Comparison of ENCODE assay signal across 21 cellular contexts in genomic region chr15:77604973-77605372, GRCh38. TPM values are rescaled to one million over a fixed set of nuclear protein-coding genes. Genes with fewer than 3 reads are reported as not detected.
A peak's percentile ranks its signal among the peaks of the same experiment; 100 is the strongest.
DNase-seq lines count a peak whose midpoint lies in the region; ATAC-seq, FAIRE-seq and TF ChIP-seq lines count a peak whose summit lies in the region.
"Had no signal": no experiment of that assay in that cellular context is flagged by ENCODE, and none has a peak within 500 bp of the region (broad histone marks: within the 10 kb centered on the region; RNA-seq: fewer than 3 reads in every experiment).

No MANE protein-coding gene starts in this region.

- no peaks in the 10 kb centered on the region for H3K36me3 Mint-ChIP-seq in naive B cell
- H3K36me3 Mint-ChIP-seq: activated naive CD8-positive, alpha-beta T cell treated with anti-CD3 and anti-CD28 coated beads, Interleukin-2, amount 10 ng/mL, durations not matched to agents 7 days and 5 days; CD4-positive, CD25-positive, alpha-beta regulatory T cell had no signal

- WGBS in H1 (ENCODE audit: extremely low coverage in 1 of 2, insufficient coverage in 1 of 2, insufficient read length in 1 of 2, insufficient replicate concordance in 2 of 2, low coverage in 1 of 2, low lambda C conversion rate in 2 of 2, missing lambda C conversion rate in 1 of 2), 2 experiments, result 85% methylated on average over 2 of the region's 2 CpGs; no CpG with 5 or more reads in 1 of the 2 experiments
- WGBS in psoas muscle, 3 donors, result 49 to 63% (median 58%) methylated on average over 2 of the region's 2 CpGs

- no peak for FAIRE-seq in H1 (lab: Jason Lieb, UNC)
- FAIRE-seq in frontal cortex (lab: Jason Lieb, UNC), result no peak
- FAIRE-seq: keratinocyte had no signal

- no peaks in the 10 kb centered on the region for H3K9me3 Mint-ChIP-seq in stimulated activated naive CD8-positive, alpha-beta T cell treated with anti-CD3 and anti-CD28 coated beads, Interleukin-15, amount 100 ng/mL, for 72 hours
- no peaks in the 10 kb centered on the region for H3K9me3 Mint-ChIP-seq in naive B cell
- H3K9me3 Mint-ChIP-seq: activated CD4-positive, alpha-beta memory T cell treated with anti-CD3 and anti-CD28 coated beads, Interleukin-2, amount 10 ng/mL, durations not matched to agents 7 days and 5 days; activated naive CD8-positive, alpha-beta T cell treated with anti-CD3 and anti-CD28 coated beads, Interleukin-2, amount 10 ng/mL, durations not matched to agents 7 days and 5 days; activated T-cell treated with anti-CD3 and anti-CD28 coated beads, Interleukin-2, amount 50 U/mL, for 24 hours; CD4-positive, CD25-positive, alpha-beta regulatory T cell had no signal

- H3K36me3 ChIP-seq in H1 (ENCODE audit: control insufficient read depth in 2 of 4, insufficient read depth in 4 of 4, low read length in 3 of 4), result no peaks in the 10 kb centered on the region
- H3K36me3 ChIP-seq in psoas muscle (ENCODE audit: insufficient read depth in 1 of 2, low read depth in 1 of 2), result no peaks in the 10 kb centered on the region
- H3K36me3 ChIP-seq: breast epithelium, heart left ventricle, right atrium auricular region had no signal

- no peak for DNase-seq in stimulated activated naive CD8-positive, alpha-beta T cell treated with anti-CD3 and anti-CD28 coated beads, Interleukin-15, amount 100 ng/mL, for 72 hours
- DNase-seq in stimulated activated naive CD8-positive, alpha-beta T cell treated with anti-CD3 and anti-CD28 coated beads, Interleukin-15, Interleukin-2, amounts not matched to agents 100 U/mL and 50 U/mL, for 24 hours, result no peak
- DNase-seq in H1 (ENCODE audit: low read depth in 1 of 2, low spot score in 2 of 2) (no peak), naive B cell (no peak), psoas muscle (no peak), frontal cortex (ENCODE audit: low spot score in 2 of 2) (no peak), NCI-H524 (lab: John Stamatoyannopoulos, UW) (no peak)
- DNase-seq: activated CD4-positive, alpha-beta memory T cell treated with anti-CD3 and anti-CD28 coated beads, Interleukin-2, amount 10 ng/mL, durations not matched to agents 7 days and 5 days; DMS53; GOT3; heart left ventricle; KG1; mammary epithelial cell; trophoblast cell had no signal

- H3K23me2 ChIP-seq in H1 (ENCODE audit: low read depth, low read length), result peaks cover 4% of the 10 kb centered on the region; the same call in 1 of the 2 replicates

- intact Hi-C loops in psoas muscle (cut with DNase I), result no loop called here

- TF ChIP-seq CTCF in H1 (IDR thresholded peaks at IDR 0.05; ENCODE audit: control extremely low read depth in 1 of 3, insufficient read depth in 1 of 3, low read depth in 1 of 3, low read length in 3 of 3), result no peak
- TF ChIP-seq CTCF in psoas muscle (IDR thresholded peaks at IDR 0.05), result no peak

- H2BK5ac ChIP-seq in H1 (ENCODE audit: low read depth, low read length), result peak overlapping the region; percentile 79; the same call in 1 of the 2 replicates

- peak overlapping the region in 1 of 2 donors; percentile 65 for H3K27ac Mint-ChIP-seq in stimulated activated naive CD8-positive, alpha-beta T cell treated with anti-CD3 and anti-CD28 coated beads, Interleukin-15, amount 100 ng/mL, for 72 hours
- peak overlapping the region in 3 of 6 donors; percentile 35 to 83 (median 39) for H3K27ac Mint-ChIP-seq in naive B cell
- H3K27ac Mint-ChIP-seq: activated CD4-positive, alpha-beta memory T cell treated with anti-CD3 and anti-CD28 coated beads, Interleukin-2, amount 10 ng/mL, durations not matched to agents 7 days and 5 days; activated T-cell treated with anti-CD3 and anti-CD28 coated beads, Interleukin-2, amount 50 U/mL, for 24 hours had no signal

- H3K4ac ChIP-seq in H1 (replicated peaks; ENCODE audit: insufficient read length, low read depth, low read length), result peak overlapping the region; percentile 6

- peaks cover 4 to 27% (median 16%) of the 10 kb centered on the region in 4 experiments for H3K4me1 ChIP-seq in H1 (replicated peaks in 1 of 4; ENCODE audit: control insufficient read depth in 3 of 4, insufficient read depth in 4 of 4, low read length in 3 of 4)
- H3K4me1 ChIP-seq in psoas muscle, result no peaks in the 10 kb centered on the region
- H3K4me1 ChIP-seq: breast epithelium had no signal

- peak overlapping the region; percentile 22 to 58 for H3K4me3 Mint-ChIP-seq in stimulated activated naive CD8-positive, alpha-beta T cell treated with anti-CD3 and anti-CD28 coated beads, Interleukin-15, amount 100 ng/mL, for 72 hours
- peak overlapping the region in 6 of 8 donors; percentile 27 to 84 (median 52) for H3K4me3 Mint-ChIP-seq in naive B cell
- H3K4me3 Mint-ChIP-seq: activated CD4-positive, alpha-beta memory T cell treated with anti-CD3 and anti-CD28 coated beads, Interleukin-2, amount 10 ng/mL, durations not matched to agents 7 days and 5 days; activated naive CD8-positive, alpha-beta T cell treated with anti-CD3 and anti-CD28 coated beads, Interleukin-2, amount 10 ng/mL, durations not matched to agents 7 days and 5 days; activated T-cell treated with anti-CD3 and anti-CD28 coated beads, Interleukin-2, amount 50 U/mL, for 24 hours; CD4-positive, CD25-positive, alpha-beta regulatory T cell had no signal

- H3K9ac ChIP-seq in H1 (replicated peaks in 1 of 4; ENCODE audit: extremely low read depth in 1 of 4, low read depth in 3 of 4, low read length in 3 of 4), result no peak overlapping the region

- POLR2A ChIA-PET in H1 (lab: Charles Lee; ENCODE audit: partially characterized antibody), result interaction anchor here (0.6 to 6.0 kb wide), 9 partner anchors 9 to 59 kb away, joined by 3 to 40 read pairs (median 4); partner anchors contain the start of gene LINGO1

- peaks cover 13% of the 10 kb centered on the region for H3K4me1 Mint-ChIP-seq in stimulated activated naive CD8-positive, alpha-beta T cell treated with anti-CD3 and anti-CD28 coated beads, Interleukin-15, amount 100 ng/mL, for 72 hours
- H3K4me1 Mint-ChIP-seq in naive B cell, result peaks cover 9 to 18% (median 13%) of the 10 kb centered on the region in 3 donors
- H3K4me1 Mint-ChIP-seq: activated CD4-positive, alpha-beta memory T cell treated with anti-CD3 and anti-CD28 coated beads, Interleukin-2, amount 10 ng/mL, durations not matched to agents 7 days and 5 days had no signal

- peaks cover 11% of the 10 kb centered on the region for H3K27me3 Mint-ChIP-seq in stimulated activated naive CD8-positive, alpha-beta T cell treated with anti-CD3 and anti-CD28 coated beads, Interleukin-15, amount 100 ng/mL, for 72 hours
- H3K27me3 Mint-ChIP-seq in naive B cell, result peaks cover 12 to 33% (median 15%) of the 10 kb centered on the region in 3 donors
- H3K27me3 Mint-ChIP-seq: CD4-positive, CD25-positive, alpha-beta regulatory T cell had no signal

- H3K27me3 ChIP-seq in H1 (replicated peaks in 1 of 4; ENCODE audit: control insufficient read depth in 3 of 4, extremely low read depth in 1 of 4, insufficient read depth in 3 of 4, low read length in 3 of 4) (no peaks in the 10 kb centered on the region), psoas muscle (ENCODE audit: insufficient read depth in 3 of 3, low read length in 2 of 3) (peaks cover 0 to 4% (median 0%) of the 10 kb centered on the region in 3 donors)
- H3K27me3 ChIP-seq: breast epithelium, heart left ventricle, right atrium auricular region had no signal

- H4K8ac ChIP-seq in H1 (ENCODE audit: extremely low read depth, insufficient read depth, low read length), result no peak overlapping the region

- peak overlapping the region; percentile 97; the same call in 1 of the 2 replicates for H2BK12ac ChIP-seq in H1 (ENCODE audit: low read depth, low read length)

- no peak for TF ChIP-seq RAD21 in H1 (IDR thresholded peaks at IDR 0.05 in 1 of 2, conservative IDR thresholded peaks at IDR 0.05 in 1 of 2; ENCODE audit: low read depth in 2 of 2, low read length in 2 of 2)

- H3K4me3 ChIP-seq in H1 (ENCODE audit: extremely low read depth in 1 of 4, insufficient read depth in 2 of 4, low read depth in 3 of 4, low read length in 4 of 4) (peak overlapping the region in 2 of 4 experiments; percentile 7 to 46; a peak in 2 of 8 replicates), psoas muscle (no peak overlapping the region)
- H3K4me3 ChIP-seq: breast epithelium, heart left ventricle, right atrium auricular region had no signal

- H4K5ac ChIP-seq in H1 (ENCODE audit: insufficient read length, low read depth, low read length), result no peak overlapping the region

- H4K91ac ChIP-seq in H1 (replicated peaks; ENCODE audit: insufficient read length, low read length), result no peak overlapping the region

- peak overlapping the region; percentile 62; the same call in 1 of the 2 replicates for H3K18ac ChIP-seq in H1 (ENCODE audit: extremely low read depth, low read length)

- TF ChIP-seq EP300 in H1 (IDR thresholded peaks at IDR 0.05; ENCODE audit: borderline replicate concordance in 1 of 2, low read depth in 2 of 2, low read length in 2 of 2), result no peak

- H3K14ac ChIP-seq in H1 (ENCODE audit: insufficient read length), result no peak overlapping the region

- H3K27ac ChIP-seq in H1 (ENCODE audit: low read depth, low read length) (no peak overlapping the region), psoas muscle (no peak overlapping the region)
- H3K27ac ChIP-seq: breast epithelium, heart left ventricle, right atrium auricular region had no signal

- no peaks in the 10 kb centered on the region for H3K79me2 ChIP-seq in H1 (ENCODE audit: control insufficient read depth in 1 of 2, insufficient read depth in 2 of 2, low read length in 2 of 2)

- H2BK15ac ChIP-seq in H1 (ENCODE audit: low read length), result 0 out of 2 replicates have a peak overlapping the region, but pooled peaks have one; percentile 85

- TF ChIP-seq POLR2A in H1 (IDR thresholded peaks at IDR 0.05; ENCODE audit: control extremely low read depth in 1 of 2, low read depth in 2 of 2, low read length in 2 of 2), result no peak

- H2AFZ ChIP-seq in H1 (ENCODE audit: low read length), result no peak overlapping the region

- no peak overlapping the region for H3K56ac ChIP-seq in H1 (replicated peaks; ENCODE audit: insufficient read length, low read depth, low read length)

- no peak overlapping the region for H3K23ac ChIP-seq in H1 (ENCODE audit: insufficient read length)

- no peak overlapping the region for H2BK120ac ChIP-seq in H1 (replicated peaks; ENCODE audit: low read depth, low read length)

- H3K9me3 ChIP-seq in H1 (ENCODE audit: insufficient read depth in 2 of 2, low read depth in 1 of 2, low read length in 1 of 2) (no peaks in the 10 kb centered on the region), psoas muscle (no peaks in the 10 kb centered on the region)
- H3K9me3 ChIP-seq: breast epithelium, heart left ventricle, right atrium auricular region had no signal

- H3K79me1 ChIP-seq in H1 (ENCODE audit: low read depth, low read length), result no peaks in the 10 kb centered on the region

- no peak overlapping the region for H2AK5ac ChIP-seq in H1 (ENCODE audit: low read depth, low read length)

- no peaks in the 10 kb centered on the region for H4K20me1 ChIP-seq in H1 (replicated peaks in 1 of 2; ENCODE audit: control insufficient read depth in 1 of 2, insufficient read depth in 2 of 2, low read length in 2 of 2)

- ATAC-seq in stimulated activated naive CD8-positive, alpha-beta T cell treated with anti-CD3 and anti-CD28 coated beads, Interleukin-15, amount 100 ng/mL, for 72 hours, result no peak
- ATAC-seq in stimulated activated naive CD8-positive, alpha-beta T cell treated with anti-CD3 and anti-CD28 coated beads, Interleukin-15, Interleukin-2, amounts not matched to agents 100 U/mL and 50 U/mL, for 24 hours, result no peak
- no peak for ATAC-seq in naive B cell (ENCODE audit: low read depth in 2 of 2)
- ATAC-seq in psoas muscle, result no peak
- ATAC-seq in HG02623 (IDR thresholded peaks at IDR 0.05; ENCODE audit: unreplicated experiment), result no peak
- ATAC-seq: heart left ventricle had no signal

- H2BK20ac ChIP-seq in H1 (ENCODE audit: low read length), result peak overlapping the region; percentile 49; the same call in 1 of the 2 replicates

- CTCF ChIA-PET in H1 (lab: Charles Lee; ENCODE audit: partially characterized antibody), result interaction anchor here (0.9 to 17.9 kb wide), 11 partner anchors 7 to 216 kb away, joined by 3 to 161 read pairs (median 11); no protein-coding TSS in a partner anchor

- H3K4me2 ChIP-seq in H1 (ENCODE audit: insufficient read depth in 1 of 2, low read depth in 2 of 2, low read length in 2 of 2), result peak overlapping the region; percentile 59 to 65

RNA-seq across cellular contexts. Expression of gene LINGO1, which starts 27.7 kb away (rescaled TPM):
- total RNA-seq in H1 (2021; fragmentation: NEBNext Ultra II Directional; extraction: Animal tissue kit (Norgen Biotek cat#: 25700)), result 56.4 and 57.1 TPM in 2 replicates
- 114 and 166 TPM in 2 replicates for polyA plus RNA-seq in H1 (2011; rRNA removed)
- polyA plus RNA-seq in H1 (2011; cell fraction: cytosol; rRNA removed), result 51.3 TPM
- polyA plus RNA-seq in H1 (2011; cell fraction: nucleus; rRNA removed), result 94.7 TPM
- polyA plus RNA-seq in H1 (2012, experiment 1 of 2), result 31.6 to 91.8 TPM (median 75.5 TPM) in 4 replicates
- polyA plus RNA-seq in H1 (2012, experiment 2 of 2), result 55.3 TPM
- 73.3 TPM for polyA plus RNA-seq in H1 (2013, experiment 1 of 2)
- polyA plus RNA-seq in H1 (2013, experiment 2 of 2), result 75.1 TPM
- polyA minus RNA-seq in H1 (2011; rRNA and poly(A)+ RNA removed), result 33.5 and 61.7 TPM in 2 replicates
- polyA minus RNA-seq in H1 (2011; cell fraction: cytosol; rRNA and poly(A)+ RNA removed), result 36.0 TPM
- 39.2 TPM for polyA minus RNA-seq in H1 (2011; cell fraction: nucleus; rRNA and poly(A)+ RNA removed)
- not detected for polyA plus RNA-seq in naive B cell (ENCODE audit: low read depth in 6 of 6)
- under 1 TPM; 0.25 to 0.62 (median 0.47) TPM for total RNA-seq in psoas muscle
- polyA plus RNA-seq in psoas muscle, result under 1 TPM; 0.28 to 0.61 (median 0.43) TPM
- 32.6 TPM for total RNA-seq in frontal cortex
- total RNA-seq: activated CD4-positive, alpha-beta memory T cell treated with anti-CD3 and anti-CD28 coated beads, Interleukin-2, amount 10 ng/mL, durations not matched to agents 7 days and 5 days; activated naive CD8-positive, alpha-beta T cell treated with anti-CD3 and anti-CD28 coated beads, Interleukin-2, amount 10 ng/mL, durations not matched to agents 7 days and 5 days; CD4-positive, CD25-positive, alpha-beta regulatory T cell had no signal
- polyA plus RNA-seq: CD4-positive, CD25-positive, alpha-beta regulatory T cell; keratinocyte; mammary epithelial cell had no signal

Comparison
In these comparisons a context has a peak if more than half of its experiments do, and no peak if none do; other contexts are left out.
1. RNA of gene LINGO1, which starts 27.7 kb away (total RNA-seq): 56.4 to 57.1 TPM in H1 and 32.6 TPM in frontal cortex (single experiment); 0.25 to 0.62 TPM in psoas muscle; every median in the first group is over 10 times any median in the second.